Comparison of ENCODE assay signal across 16 cellular contexts in genomic region chr4:70979445-70980008, GRCh38. TPM values are rescaled to one million over a fixed set of nuclear protein-coding genes. Genes with fewer than 3 reads are reported as not detected.
DNase-seq lines count a peak whose midpoint lies in the region; ATAC-seq lines count a peak whose summit lies in the region.
"Had no signal": no experiment of that assay in that cellular context is flagged by ENCODE, and none has a peak within 500 bp of the region (broad histone marks: within the 10 kb centered on the region; RNA-seq: fewer than 3 reads in every experiment).

No MANE protein-coding gene starts in this region.

- no peaks in the 10 kb centered on the region for H3K9me2 ChIP-seq in Karpas-422 (replicated peaks; ENCODE audit: insufficient read depth, low read length)

- no peaks in the 10 kb centered on the region for H4K20me1 ChIP-seq in Karpas-422 (ENCODE audit: insufficient read depth, low read depth, low read length)

- peaks cover 55% of the 10 kb centered on the region for H3K4me1 ChIP-seq in Karpas-422 (ENCODE audit: low read length)

- H3K4me3 Mint-ChIP-seq in T-cell = no peak overlapping the region
- H3K4me3 Mint-ChIP-seq: activated CD4-positive, alpha-beta T cell treated with anti-CD3 and anti-CD28 coated beads for 36 hours; activated T-helper 17 cell treated with anti-CD3 and anti-CD28 coated beads, Interleukin-2, amount 50 U/mL, for 72 hours; immature natural killer cell had no signal

- peak; percentile 67 for DNase-seq in GDM1 (lab: John Stamatoyannopoulos, UW)
- DNase-seq in Karpas-422 = peak; percentile 70
- DNase-seq in amniotic epithelial cell (ENCODE audit: low read depth) = peak; percentile 59
- no peak for DNase-seq in T-cell
- no peak for DNase-seq in epidermal melanocyte (ENCODE audit: insufficient read length, low spot score)
- DNase-seq in SW 1271 (lab: John Stamatoyannopoulos, UW) = no peak
- DNase-seq in NCI-H748 (lab: John Stamatoyannopoulos, UW; ENCODE audit: unreplicated experiment) = no peak
- DNase-seq: activated CD4-positive, alpha-beta T cell treated with anti-CD3 and anti-CD28 coated beads for 36 hours; EL; immature natural killer cell; NCI-H187 treated with DMSO at 0.1 percent for 48 hours; retina had no signal

- H3K27me3 ChIP-seq in Karpas-422 (ENCODE audit: low read length) = no peaks in the 10 kb centered on the region

- peak overlapping the region; percentile 67 for H3K27ac ChIP-seq in Karpas-422 (ENCODE audit: low read length)
- H3K27ac ChIP-seq: RWPE1, thoracic aorta had no signal

- peaks cover 50% of the 10 kb centered on the region for H3K36me3 ChIP-seq in Karpas-422 (ENCODE audit: insufficient read depth, low read length)

- no peaks in the 10 kb centered on the region for H3K9me3 ChIP-seq in Karpas-422 (ENCODE audit: low read length)
- H3K9me3 ChIP-seq: thoracic aorta had no signal

- peaks cover 23% of the 10 kb centered on the region for H3K36me3 Mint-ChIP-seq in T-cell

- peaks cover 48% of the 10 kb centered on the region for H3K79me2 ChIP-seq in Karpas-422 (ENCODE audit: low read length)

- no peak overlapping the region for H3K4me3 ChIP-seq in Karpas-422 (ENCODE audit: low read length)
- H3K4me3 ChIP-seq: thoracic aorta had no signal

- POLR2A ChIA-PET in T-cell (lab: Charles Lee) = no interaction called here

- H3K9me3 Mint-ChIP-seq in T-cell = no peaks in the 10 kb centered on the region
- H3K9me3 Mint-ChIP-seq: activated T-helper 17 cell treated with anti-CD3 and anti-CD28 coated beads, Interleukin-2, amount 50 U/mL, for 72 hours; immature natural killer cell had no signal

- no peak overlapping the region for H2AFZ ChIP-seq in Karpas-422 (ENCODE audit: low read length)

- H3K9ac ChIP-seq in Karpas-422 (ENCODE audit: low read length) = peak overlapping the region; percentile 0; the same call in 1 of the 2 replicates

- ATAC-seq in GM21526 (IDR thresholded peaks at IDR 0.05; ENCODE audit: low FRiP score, unreplicated experiment) (peak; percentile 70), T-cell (replicated peaks in 1 of 4) (no peak)
- ATAC-seq: activated CD4-positive, alpha-beta T cell treated with anti-CD3 and anti-CD28 coated beads for 36 hours; activated T-helper 17 cell treated with anti-CD3 and anti-CD28 coated beads, Interleukin-2, amount 50 U/mL, for 72 hours had no signal

- H3K27ac Mint-ChIP-seq in T-cell = no peak overlapping the region
- H3K27ac Mint-ChIP-seq: activated CD4-positive, alpha-beta T cell treated with anti-CD3 and anti-CD28 coated beads for 36 hours; activated T-helper 17 cell treated with anti-CD3 and anti-CD28 coated beads, Interleukin-2, amount 50 U/mL, for 72 hours; immature natural killer cell had no signal

- H3K4me2 ChIP-seq in Karpas-422 (ENCODE audit: low read depth, low read length, poor library complexity, severe bottlenecking) = peak overlapping the region; percentile 48

- CTCF ChIA-PET in T-cell (lab: Charles Lee) = no interaction called here

- H3K4me1 Mint-ChIP-seq in T-cell = peaks cover 0 to 2% (median 0%) of the 10 kb centered on the region in 3 donors
- H3K4me1 Mint-ChIP-seq: activated T-helper 17 cell treated with anti-CD3 and anti-CD28 coated beads, Interleukin-2, amount 50 U/mL, for 72 hours; immature natural killer cell had no signal

- H3K27me3 Mint-ChIP-seq in T-cell = no peaks in the 10 kb centered on the region
- H3K27me3 Mint-ChIP-seq: activated CD4-positive, alpha-beta T cell treated with anti-CD3 and anti-CD28 coated beads for 36 hours; activated T-helper 17 cell treated with anti-CD3 and anti-CD28 coated beads, Interleukin-2, amount 50 U/mL, for 72 hours had no signal

RNA-seq across cellular contexts. Expression of gene DCK, which starts 13.9 kb away (rescaled TPM):
- total RNA-seq in Karpas-422 (2014; rRNA removed; shearing (Covaris generic); ENCODE audit: low replicate concordance) = 50.4 and 148 TPM in 2 replicates
- 10 to 100 TPM; 25.9 to 50.7 (median 42.1) TPM for total RNA-seq in T-cell

Comparison
In these comparisons a context has a peak if more than half of its experiments do, and no peak if none do; other contexts are left out.
1. DNase-seq: peak in GDM1 (single experiment), Karpas-422 (single experiment) and amniotic epithelial cell (single experiment); none in T-cell (0 of 34), epidermal melanocyte (single experiment), SW 1271 (0 of 2) and NCI-H748 (single experiment).